8 cellular contexts compared by ENCODE assay signal in the genomic region with DNA sequence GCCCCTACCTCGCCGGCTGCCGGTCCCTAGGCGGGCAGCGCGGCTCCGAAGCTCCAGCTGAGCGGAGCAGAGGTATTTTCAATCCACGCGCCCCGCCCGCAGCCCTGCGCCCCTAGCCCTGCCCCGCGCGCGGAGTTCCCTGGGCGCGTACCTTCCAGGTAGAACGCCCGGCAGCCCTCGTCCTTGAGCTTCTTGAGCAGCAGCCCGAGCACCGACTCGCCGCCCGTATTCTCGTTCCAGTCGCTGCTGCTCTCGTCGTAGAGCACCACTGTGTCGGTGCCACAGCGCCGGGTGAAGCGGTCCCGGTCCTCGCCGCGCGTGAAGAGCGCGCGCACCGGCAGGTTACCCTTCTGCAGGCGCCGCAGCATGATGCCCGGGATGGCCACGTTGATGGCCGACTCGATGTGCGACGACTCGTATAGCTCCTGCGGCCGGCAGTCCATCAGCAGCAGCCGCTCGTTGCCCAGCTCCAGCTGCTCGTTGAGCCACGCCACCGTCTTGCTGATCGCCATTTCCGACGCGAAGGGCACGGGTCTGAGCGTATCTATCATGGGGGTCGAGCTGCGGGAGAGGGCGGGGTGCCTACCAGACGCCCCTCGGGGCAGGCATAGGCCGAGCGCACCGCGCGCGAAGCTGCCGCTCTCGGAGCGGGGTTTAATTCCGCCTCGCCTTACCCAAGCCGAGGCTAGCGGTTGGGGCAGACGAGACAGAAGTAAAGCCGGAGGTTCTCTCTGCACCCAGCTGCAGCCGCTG. TPM values are rescaled to one million over a fixed set of nuclear protein-coding genes. Genes with fewer than 3 reads are reported as not detected.
A peak's percentile ranks its signal among the peaks of the same experiment; 100 is the strongest.
DNase-seq lines count a peak whose midpoint lies in the region; ATAC-seq lines count a peak whose summit lies in the region.

No MANE protein-coding gene starts in this region.

- H2BK12ac ChIP-seq in neuronal stem cell (ENCODE audit: low read length): peak overlapping the region; percentile 95

- peak overlapping the region; percentile 90 for H2BK120ac ChIP-seq in neuronal stem cell (ENCODE audit: low read depth, low read length)

- H3K4ac ChIP-seq in neuronal stem cell (ENCODE audit: low read length): peak overlapping the region; percentile 59

- H3K27me3 ChIP-seq in CD4-positive, CD25-positive, alpha-beta regulatory T cell (ENCODE audit: control insufficient read depth, insufficient read depth, low read length): no peaks in the 10 kb centered on the region
- H3K27me3 ChIP-seq in neuronal stem cell (ENCODE audit: control insufficient read depth in 3 of 3, insufficient read depth in 3 of 3, low read depth in 1 of 3, low read length in 3 of 3): peaks cover 0 to 26% (median 0%) of the 10 kb centered on the region in 3 experiments

- H3K4me3 ChIP-seq in CD4-positive, CD25-positive, alpha-beta regulatory T cell (ENCODE audit: low read depth, low read length): peak overlapping the region; percentile 84
- H3K4me3 ChIP-seq in neuronal stem cell (ENCODE audit: low read length in 2 of 2): peak overlapping the region; percentile 88 to 91

- H3K27ac Mint-ChIP-seq in CD4-positive, CD25-positive, alpha-beta regulatory T cell: peak overlapping the region; percentile 85 to 92 (median 90)

- H3K4me1 Mint-ChIP-seq in CD4-positive, CD25-positive, alpha-beta regulatory T cell: peaks cover 7 to 65% (median 41%) of the 10 kb centered on the region in 4 donors

- no peaks in the 10 kb centered on the region for H3K9me3 Mint-ChIP-seq in CD4-positive, CD25-positive, alpha-beta regulatory T cell

- H3K27me3 Mint-ChIP-seq in CD4-positive, CD25-positive, alpha-beta regulatory T cell: peaks cover 12% of the 10 kb centered on the region

- no peaks in the 10 kb centered on the region for H3K9me3 ChIP-seq in CD4-positive, CD25-positive, alpha-beta regulatory T cell (ENCODE audit: control insufficient read depth in 2 of 2, low read length in 2 of 2)
- H3K9me3 ChIP-seq in neuronal stem cell (replicated peaks in 1 of 2; ENCODE audit: control insufficient read depth in 2 of 2, insufficient read depth in 1 of 2, low read depth in 1 of 2, low read length in 2 of 2): no peaks in the 10 kb centered on the region

- DNase-seq in CD4-positive, CD25-positive, alpha-beta regulatory T cell: peak; percentile 3 to 75 (median 50)
- DNase-seq in NCI-H146 (lab: John Stamatoyannopoulos, UW) (peak; percentile 78), fibroblast of gingiva (ENCODE audit: low read depth) (peak; percentile 50), neuronal stem cell (ENCODE audit: low spot score) (no peak), NCI-H187 treated with DMSO at 0.1 percent for 48 hours (lab: John Stamatoyannopoulos, UW) (no peak)
- DNase-seq in activated T-cell treated with anti-CD3 and anti-CD28 coated beads, Interleukin-2, amount 50 U/mL, for 48 hours: peak; percentile 65 to 72

- H3K4me3 Mint-ChIP-seq in CD4-positive, CD25-positive, alpha-beta regulatory T cell: peak overlapping the region; percentile 94 to 98 (median 96)

- peak overlapping the region; percentile 36 for H2AFZ ChIP-seq in neuronal stem cell (ENCODE audit: low read length)

- H3K14ac ChIP-seq in neuronal stem cell (ENCODE audit: low read length): peak overlapping the region; percentile 57

- H3K4me2 ChIP-seq in neuronal stem cell (ENCODE audit: insufficient read depth, low read length, poor library complexity, severe bottlenecking): peak overlapping the region; percentile 98

- peak; percentile 35 to 38 for ATAC-seq in CD4-positive, CD25-positive, alpha-beta regulatory T cell (ENCODE audit: low read depth in 2 of 2)
- ATAC-seq in GM21529 (IDR thresholded peaks at IDR 0.05; ENCODE audit: unreplicated experiment): peak; percentile 25
- ATAC-seq in HG03469 (IDR thresholded peaks at IDR 0.05; ENCODE audit: unreplicated experiment): no peak

- H3K36me3 ChIP-seq in CD4-positive, CD25-positive, alpha-beta regulatory T cell (ENCODE audit: control insufficient read depth, insufficient read depth, low read length): no peaks in the 10 kb centered on the region
- peaks cover 0 to 44% of the 10 kb centered on the region in 2 donors for H3K36me3 ChIP-seq in neuronal stem cell (replicated peaks in 1 of 2; ENCODE audit: control insufficient read depth in 2 of 2, insufficient read depth in 2 of 2, low read length in 2 of 2)

- H4K91ac ChIP-seq in neuronal stem cell (ENCODE audit: low read depth, low read length, poor library complexity): no peak overlapping the region

- H2BK15ac ChIP-seq in neuronal stem cell (ENCODE audit: low read length): peak overlapping the region; percentile 79

- peak overlapping the region; percentile 55 for H2BK5ac ChIP-seq in neuronal stem cell (ENCODE audit: low read length)

- no peak overlapping the region for H4K8ac ChIP-seq in neuronal stem cell (ENCODE audit: low read depth, low read length)

- peak overlapping the region; percentile 98 for H3K9ac ChIP-seq in neuronal stem cell (ENCODE audit: low read depth, low read length, poor library complexity)

- H3K23ac ChIP-seq in neuronal stem cell (ENCODE audit: low read depth, low read length, poor library complexity): peak overlapping the region; percentile 81

- H3K79me1 ChIP-seq in neuronal stem cell (ENCODE audit: low read depth, low read length): peaks cover 4% of the 10 kb centered on the region

- H2AK5ac ChIP-seq in neuronal stem cell (ENCODE audit: low read depth, low read length): peak overlapping the region; percentile 64

- peaks cover 62% of the 10 kb centered on the region for H3K4me1 ChIP-seq in CD4-positive, CD25-positive, alpha-beta regulatory T cell (ENCODE audit: control insufficient read depth, insufficient read depth, low read length, poor library complexity, severe bottlenecking)
- H3K4me1 ChIP-seq in neuronal stem cell (ENCODE audit: control insufficient read depth in 2 of 2, insufficient read depth in 1 of 2, low read depth in 1 of 2, low read length in 2 of 2): peaks cover 34 to 41% of the 10 kb centered on the region in 2 donors

- peak overlapping the region; percentile 99 for H3K18ac ChIP-seq in neuronal stem cell (ENCODE audit: low read length)

- H3K27ac ChIP-seq in CD4-positive, CD25-positive, alpha-beta regulatory T cell (ENCODE audit: insufficient read depth, low read length, poor library complexity, severe bottlenecking): peak overlapping the region; percentile 69
- H3K27ac ChIP-seq in neuronal stem cell (replicated peaks; ENCODE audit: low read length): peak overlapping the region; percentile 91

- H3K36me3 Mint-ChIP-seq in CD4-positive, CD25-positive, alpha-beta regulatory T cell: no peaks in the 10 kb centered on the region

- WGBS in neuronal stem cell (ENCODE audit: extremely low coverage in 2 of 2, insufficient read length in 2 of 2, insufficient replicate concordance in 1 of 2), 2 donors: no CpG with 5 or more reads among the region's 87 CpGs

RNA-seq across cellular contexts. Expression of a gene that starts 0.6 kb away (rescaled TPM):
- 19.0 TPM for total RNA-seq in CD4-positive, CD25-positive, alpha-beta regulatory T cell
- polyA plus RNA-seq in CD4-positive, CD25-positive, alpha-beta regulatory T cell: 10 to 100 TPM in 3 of 4 donors, 1 to 10 TPM in 1; 8.8 to 27.1 (median 13.4) TPM
- 22.5 TPM for polyA plus RNA-seq in neuronal stem cell (2013, experiment 1 of 2)
- polyA plus RNA-seq in neuronal stem cell (2013, experiment 2 of 2): 21.8 TPM

Comparison
In these comparisons a context has a peak if more than half of its experiments do, and no peak if none do; other contexts are left out.
1. DNase-seq: peak in CD4-positive, CD25-positive, alpha-beta regulatory T cell (3 of 3), NCI-H146 (single experiment), activated T-cell treated with anti-CD3 and anti-CD28 coated beads, Interleukin-2, amount 50 U/mL, for 48 hours (2 of 2) and fibroblast of gingiva (single experiment); none in neuronal stem cell (single experiment) and NCI-H187 treated with DMSO at 0.1 percent for 48 hours (single experiment).